In genomic region chr4:164807611-164808010, GRCh38 we compare ENCODE assay signal across 21 cellular contexts. TPM values are rescaled to one million over a fixed set of nuclear protein-coding genes. Genes with fewer than 3 reads are reported as not detected.
DNase-seq lines count a peak whose midpoint lies in the region; ATAC-seq, FAIRE-seq and TF ChIP-seq lines count a peak whose summit lies in the region.
"Had no signal": no experiment of that assay in that cellular context is flagged by ENCODE, and none has a peak within 500 bp of the region (broad histone marks: within the 10 kb centered on the region; RNA-seq: fewer than 3 reads in every experiment).

No MANE protein-coding gene starts in this region.

- H3K4me3 ChIP-seq in lung = no peak overlapping the region
- H3K4me3 ChIP-seq in upper lobe of right lung = no peak overlapping the region
- H3K4me3 ChIP-seq: GM12878, heart left ventricle, skin epidermis had no signal

- FAIRE-seq in HTR-8/SVneo (lab: Jason Lieb, UNC) = no peak
- FAIRE-seq: GM12878, TTC549 had no signal

- intact Hi-C loops in upper lobe of right lung (cut with DNase I) = no loop called here

- TF ChIP-seq CTCF in lung (IDR thresholded peaks at IDR 0.05; ENCODE audit: control extremely low read depth, extremely low read depth) (no peak), upper lobe of right lung (IDR thresholded peaks at IDR 0.05) (no peak)

- H3K27me3 ChIP-seq in lung (ENCODE audit: control insufficient read depth, insufficient read depth) = no peaks in the 10 kb centered on the region
- H3K27me3 ChIP-seq in upper lobe of right lung = no peaks in the 10 kb centered on the region

- WGBS in lung, 2 donors = 47 to 65% methylated on average over 12 of the region's 12 CpGs

- no peaks in the 10 kb centered on the region for H3K4me1 ChIP-seq in lung (ENCODE audit: control insufficient read depth in 2 of 2, insufficient read depth in 2 of 2, low read length in 2 of 2)
- H3K4me1 ChIP-seq in upper lobe of right lung = no peaks in the 10 kb centered on the region
- H3K4me1 ChIP-seq: heart left ventricle had no signal

- peak; percentile 28 for DNase-seq in HTR-8/SVneo (ENCODE audit: insufficient read length, low spot score)
- DNase-seq in ecto neural progenitor cell (ENCODE audit: low spot score) = peak; percentile 63
- peak; percentile 43 for DNase-seq in lung (ENCODE audit: low spot score)
- DNase-seq in upper lobe of right lung = peak; percentile 71
- DNase-seq in activated CD8-positive, alpha-beta memory T cell treated with anti-CD3 and anti-CD28 coated beads, Interleukin-2, amount 50 U/mL, for 4 hours = no peak
- DNase-seq in Kasumi-1 (lab: John Stamatoyannopoulos, UW) = no peak
- DNase-seq in effector CD8-positive, alpha-beta T cell (lab: John Stamatoyannopoulos, UW) = no peak
- DNase-seq: activated CD4-positive, alpha-beta memory T cell treated with anti-CD3 and anti-CD28 coated beads for 36 hours; heart left ventricle; Karpas-422; NCI-H1694 treated with DMSO at 0.1 percent for 48 hours; NCI-H510A treated with DMSO at 0.1 percent for 48 hours; nephron progenitor cell; SK-N-SH; stimulated activated naive CD8-positive, alpha-beta T cell treated with anti-CD3 and anti-CD28 coated beads, Interleukin-15, Interleukin-2, amounts not matched to agents 100 U/mL and 50 U/mL, for 24 hours had no signal

- ATAC-seq in lung (ENCODE audit: insufficient read depth, low FRiP score) (peak; percentile 58), upper lobe of right lung (peak; percentile 79)
- ATAC-seq: esophagus mucosa; GM12878; heart left ventricle; stimulated activated naive CD8-positive, alpha-beta T cell treated with anti-CD3 and anti-CD28 coated beads, Interleukin-15, Interleukin-2, amounts not matched to agents 100 U/mL and 50 U/mL, for 24 hours had no signal

- H3K36me3 ChIP-seq in lung (ENCODE audit: control insufficient read depth in 2 of 2, insufficient read depth in 2 of 2, low read length in 2 of 2) (no peaks in the 10 kb centered on the region), upper lobe of right lung (no peaks in the 10 kb centered on the region)
- H3K36me3 ChIP-seq: heart left ventricle had no signal

- H3K27ac ChIP-seq in lung (ENCODE audit: low read depth in 1 of 2, low read length in 1 of 2) = peak overlapping the region in 1 of 2 donors; percentile 31
- no peak overlapping the region for H3K27ac ChIP-seq in upper lobe of right lung
- H3K27ac ChIP-seq: C4-2B, heart left ventricle, skin epidermis had no signal

- no peaks in the 10 kb centered on the region for H3K9me3 ChIP-seq in lung (ENCODE audit: control insufficient read depth in 2 of 2, insufficient read depth in 1 of 2, low read length in 1 of 2)
- no peaks in the 10 kb centered on the region for H3K9me3 ChIP-seq in upper lobe of right lung
- H3K9me3 ChIP-seq: heart left ventricle, SK-N-SH had no signal

RNA-seq across cellular contexts. Expression of gene SMIM31, which starts 53.7 kb away (rescaled TPM):
- total RNA-seq in lung (1 to 10 TPM; 2.3 to 3.8 TPM), upper lobe of right lung (not detected)
- polyA plus RNA-seq in lung = 1 to 10 TPM; 1.0 to 2.3 TPM
- total RNA-seq: activated CD4-positive, alpha-beta memory T cell treated with anti-CD3 and anti-CD28 coated beads for 36 hours; esophagus mucosa; GM12878; heart left ventricle; liver had no signal
- polyA plus RNA-seq: GM12878, heart left ventricle, liver, SK-N-SH had no signal

Comparison
In these comparisons a context has a peak if more than half of its experiments do, and no peak if none do; other contexts are left out.
1. DNase-seq: peak in HTR-8/SVneo (single experiment), ecto neural progenitor cell (single experiment), lung (single experiment) and upper lobe of right lung (single experiment); none in activated CD8-positive, alpha-beta memory T cell treated with anti-CD3 and anti-CD28 coated beads, Interleukin-2, amount 50 U/mL, for 4 hours (single experiment), Kasumi-1 (0 of 2) and effector CD8-positive, alpha-beta T cell (single experiment).